35 cellular contexts compared by ENCODE assay signal in genomic region chr13:28077231-28077630, GRCh38. TPM values are rescaled to one million over a fixed set of nuclear protein-coding genes. Genes with fewer than 3 reads are reported as not detected.
"Had no signal": no experiment of that assay in that cellular context is flagged by ENCODE, and none has a peak within 500 bp of the region (broad histone marks: within the 10 kb centered on the region; RNA-seq: fewer than 3 reads in every experiment).

No MANE protein-coding gene starts in this region.

- H3K4me1 ChIP-seq: ascending aorta, colonic mucosa, gastroesophageal sphincter, neural progenitor cell, parathyroid adenoma, psoas muscle, sigmoid colon, upper lobe of left lung, vagina had no signal

- H3K27ac ChIP-seq: ascending aorta, cardiac muscle cell, colonic mucosa, dorsolateral prefrontal cortex, gastroesophageal sphincter, hepatocyte, neural progenitor cell, parathyroid adenoma, psoas muscle, sigmoid colon, upper lobe of left lung, vagina had no signal

- H3K4me2 ChIP-seq: hepatocyte, neural progenitor cell had no signal

- H3K9ac ChIP-seq: neural progenitor cell, parathyroid adenoma had no signal

- ATAC-seq: effector memory CD8-positive, alpha-beta T cell; gastroesophageal sphincter; left cardiac atrium; left ventricle myocardium superior; natural killer cell; psoas muscle; stimulated activated effector memory CD8-positive, alpha-beta T cell treated with anti-CD3 and anti-CD28 coated beads, Interleukin-12 subunit alpha, Interleukin-12 subunit beta, amount 100 ng/mL, for 72 hours had no signal

- H3K36me3 ChIP-seq: ascending aorta, cardiac muscle cell, colonic mucosa, gastroesophageal sphincter, neural progenitor cell, sigmoid colon, upper lobe of left lung, vagina had no signal

- H3K27me3 ChIP-seq: ascending aorta, cardiac muscle cell, colonic mucosa, gastroesophageal sphincter, hepatocyte, neural progenitor cell, sigmoid colon, upper lobe of left lung, vagina had no signal

- H3K4me3 ChIP-seq: ascending aorta, cardiac muscle cell, colonic mucosa, dorsolateral prefrontal cortex, gastroesophageal sphincter, hepatocyte, neural progenitor cell, psoas muscle, sigmoid colon, upper lobe of left lung, vagina had no signal

- H3K9me3 ChIP-seq: ascending aorta, colonic mucosa, gastroesophageal sphincter, psoas muscle, sigmoid colon, upper lobe of left lung, vagina had no signal

- H3K79me2 ChIP-seq: hepatocyte, parathyroid adenoma had no signal

- H2AFZ ChIP-seq: hepatocyte, neural progenitor cell, parathyroid adenoma had no signal

- DNase-seq: activated CD4-positive, alpha-beta memory T cell treated with anti-CD3 and anti-CD28 coated beads for 36 hours; activated CD4-positive, alpha-beta T cell treated with anti-CD3 and anti-CD28 coated beads for 4 hours; activated CD4-positive, CD25-positive, alpha-beta regulatory T cell; activated CD8-positive, alpha-beta memory T cell treated with anti-CD3 and anti-CD28 coated beads, Interleukin-2, amount 50 U/mL, for 4 hours; activated gamma-delta T cell; activated naive CD4-positive, alpha-beta T cell treated with anti-CD3 and anti-CD28 coated beads, Interleukin-2, amount 10 ng/mL, durations not matched to agents 7 days and 5 days; activated naive CD8-positive, alpha-beta T cell treated with anti-CD3 and anti-CD28 coated beads, Interleukin-2, amount 10 ng/mL, durations not matched to agents 7 days and 5 days; activated T-cell treated with anti-CD3 and anti-CD28 coated beads, Interleukin-2, amount 50 U/mL, for 24 hours; cerebellar nuclear complex; colonic mucosa; dorsolateral prefrontal cortex; effector memory CD8-positive, alpha-beta T cell; left cardiac atrium; left ventricle myocardium superior; natural killer cell; occipital lobe; psoas muscle; sigmoid colon; small intestine; stimulated activated CD4-positive, alpha-beta T cell treated with anti-CD3 and anti-CD28 coated beads, Interleukin-4, amount 100 ng/mL, for 24 hours; substantia nigra; upper lobe of left lung had no signal

RNA-seq across cellular contexts. Expression of gene FLT3, which starts 23.1 kb away (rescaled TPM):
- total RNA-seq: activated CD4-positive, alpha-beta memory T cell treated with anti-CD3 and anti-CD28 coated beads for 36 hours; activated CD8-positive, alpha-beta memory T cell treated with anti-CD3 and anti-CD28 coated beads for 36 hours; activated naive CD8-positive, alpha-beta T cell treated with anti-CD3 and anti-CD28 coated beads, Interleukin-2, amount 10 ng/mL, durations not matched to agents 7 days and 5 days; ascending aorta; endothelial cell of umbilical vein; fibroblast of lung; fibroblast of villous mesenchyme; vagina had no signal
- polyA plus RNA-seq: cardiac muscle cell, fibroblast of lung, keratinocyte had no signal
